In genomic region chr1:243525085-243525487, GRCh38 we compare ENCODE assay signal across 12 cellular contexts.
DNase-seq lines count a peak whose midpoint lies in the region; ATAC-seq and TF ChIP-seq lines count a peak whose summit lies in the region.
"Had no signal": no experiment of that assay in that cellular context is flagged by ENCODE, and none has a peak within 500 bp of the region (broad histone marks: within the 10 kb centered on the region; RNA-seq: fewer than 3 reads in every experiment).

No MANE protein-coding gene starts in this region.

- no peak overlapping the region for H3K4me3 Mint-ChIP-seq in naive thymus-derived CD4-positive, alpha-beta T cell
- H3K4me3 Mint-ChIP-seq: IgD-negative memory B cell; stimulated activated naive B cell treated with anti-CD40 and anti-IgM and Interleukin-4, amounts not matched to agents 10 μg/mL and 1 μg/mL and 100 μg/mL, for 72 hours had no signal

- DNase-seq in H4 (ENCODE audit: low spot score) (peak; percentile 46), adipocyte (ENCODE audit: low read depth) (peak; percentile 73), fibroblast of the conjunctiva (ENCODE audit: low read depth) (peak; percentile 20), smooth muscle cell (lab: John Stamatoyannopoulos, UW; ENCODE audit: unreplicated experiment) (no peak), heart right ventricle (no peak), NCI-H128 (lab: John Stamatoyannopoulos, UW; ENCODE audit: unreplicated experiment) (no peak)
- DNase-seq in naive thymus-derived CD4-positive, alpha-beta T cell = no peak
- DNase-seq: left colon; NCI-H524 treated with DMSO at 0.1 percent for 48 hours; stimulated activated naive B cell treated with anti-CD40 and anti-IgM and Interleukin-4, amounts not matched to agents 10 μg/mL and 1 μg/mL and 100 μg/mL, for 72 hours had no signal

- TF ChIP-seq CTCF in smooth muscle cell (IDR thresholded peaks at IDR 0.05; ENCODE audit: borderline replicate concordance, insufficient read depth, poor library complexity, severe bottlenecking) (no peak), heart right ventricle (IDR thresholded peaks at IDR 0.05) (no peak)

- H3K4me3 ChIP-seq in adipocyte (ENCODE audit: low read length) = no peak overlapping the region
- no peak overlapping the region for H3K4me3 ChIP-seq in smooth muscle cell
- H3K4me3 ChIP-seq in heart right ventricle = no peak overlapping the region
- H3K4me3 ChIP-seq in naive thymus-derived CD4-positive, alpha-beta T cell (ENCODE audit: low read length) = no peak overlapping the region
- H3K4me3 ChIP-seq: skin epidermis had no signal

- no peak overlapping the region for H2AFZ ChIP-seq in smooth muscle cell (ENCODE audit: low read depth)

- no peaks in the 10 kb centered on the region for H3K79me2 ChIP-seq in smooth muscle cell (ENCODE audit: low read depth)

- no peaks in the 10 kb centered on the region for H3F3A ChIP-seq in smooth muscle cell (ENCODE audit: low read depth)

- H3K36me3 ChIP-seq in adipocyte (ENCODE audit: control insufficient read depth, insufficient read depth, low read length, severe bottlenecking) (no peaks in the 10 kb centered on the region), smooth muscle cell (ENCODE audit: low read depth) (peaks cover 4% of the 10 kb centered on the region), heart right ventricle (peaks cover 0 to 3% (median 0%) of the 10 kb centered on the region in 9 donors)
- no peaks in the 10 kb centered on the region for H3K36me3 ChIP-seq in naive thymus-derived CD4-positive, alpha-beta T cell (ENCODE audit: control insufficient read depth in 2 of 3, insufficient read depth in 3 of 3, low read length in 3 of 3)

- peaks cover 7 to 59% (median 24%) of the 10 kb centered on the region in 5 donors for H3K36me3 Mint-ChIP-seq in naive thymus-derived CD4-positive, alpha-beta T cell

- intact Hi-C loops in heart right ventricle (cut with DNase I) = no loop called here
- intact Hi-C loops in naive thymus-derived CD4-positive, alpha-beta T cell (cut with micrococcal nuclease) = no loop called here

- no peak overlapping the region for H3K4me2 ChIP-seq in smooth muscle cell

- no peak overlapping the region for H3K9ac ChIP-seq in adipocyte (ENCODE audit: low read length)
- no peak overlapping the region for H3K9ac ChIP-seq in smooth muscle cell (ENCODE audit: low read depth)

- CTCF ChIA-PET in naive thymus-derived CD4-positive, alpha-beta T cell (lab: Charles Lee) = no interaction called here

- H3K4me1 Mint-ChIP-seq in naive thymus-derived CD4-positive, alpha-beta T cell = peaks cover 6 to 25% (median 9%) of the 10 kb centered on the region in 7 donors

- 40% methylated on average over 2 of the region's 2 CpGs for WGBS in smooth muscle cell (ENCODE audit: low lambda C conversion rate)
- 86 to 91% methylated on average over 2 of the region's 2 CpGs for WGBS in heart right ventricle, 2 donors

- H3K27ac Mint-ChIP-seq in naive thymus-derived CD4-positive, alpha-beta T cell = peak overlapping the region in 3 of 9 donors; percentile 42 to 64 (median 53)

- POLR2A ChIA-PET in naive thymus-derived CD4-positive, alpha-beta T cell (lab: Charles Lee) = no interaction called here

- no peaks in the 10 kb centered on the region for H4K20me1 ChIP-seq in smooth muscle cell (ENCODE audit: low read depth)

- H3K27ac ChIP-seq in smooth muscle cell (ENCODE audit: low read depth) (peak overlapping the region; percentile 61), heart right ventricle (no peak overlapping the region)
- H3K27ac ChIP-seq in naive thymus-derived CD4-positive, alpha-beta T cell (ENCODE audit: low read depth, low read length) = no peak overlapping the region

- H3K27me3 ChIP-seq in adipocyte (replicated peaks; ENCODE audit: control insufficient read depth, insufficient read depth, low read length) (no peaks in the 10 kb centered on the region), smooth muscle cell (ENCODE audit: low read depth) (no peaks in the 10 kb centered on the region), heart right ventricle (no peaks in the 10 kb centered on the region)
- no peaks in the 10 kb centered on the region for H3K27me3 ChIP-seq in naive thymus-derived CD4-positive, alpha-beta T cell (ENCODE audit: control insufficient read depth in 2 of 2, insufficient read depth in 2 of 2, low read length in 2 of 2)

- H3K4me1 ChIP-seq in adipocyte (ENCODE audit: control insufficient read depth, insufficient read depth, low read length) (no peaks in the 10 kb centered on the region), smooth muscle cell (ENCODE audit: low read depth) (peaks cover 5% of the 10 kb centered on the region), heart right ventricle (no peaks in the 10 kb centered on the region)
- H3K4me1 ChIP-seq in naive thymus-derived CD4-positive, alpha-beta T cell (ENCODE audit: control insufficient read depth in 2 of 2, insufficient read depth in 2 of 2, low read length in 2 of 2) = no peaks in the 10 kb centered on the region

- no peaks in the 10 kb centered on the region for H3K9me3 ChIP-seq in adipocyte (ENCODE audit: control insufficient read depth, low read length)
- H3K9me3 ChIP-seq in smooth muscle cell (replicated peaks; ENCODE audit: low read depth) = no peaks in the 10 kb centered on the region
- peaks cover 0 to 5% (median 0%) of the 10 kb centered on the region in 11 donors for H3K9me3 ChIP-seq in heart right ventricle
- no peaks in the 10 kb centered on the region for H3K9me3 ChIP-seq in naive thymus-derived CD4-positive, alpha-beta T cell (ENCODE audit: control insufficient read depth in 2 of 3, low read length in 3 of 3)

- peaks cover 0 to 12% (median 0%) of the 10 kb centered on the region in 11 donors for H3K9me3 Mint-ChIP-seq in naive thymus-derived CD4-positive, alpha-beta T cell

- no peak for ATAC-seq in heart right ventricle
- ATAC-seq in naive thymus-derived CD4-positive, alpha-beta T cell = no peak
- ATAC-seq: left colon; stimulated activated naive B cell treated with anti-CD40 and anti-IgM and Interleukin-4, amounts not matched to agents 10 μg/mL and 1 μg/mL and 100 μg/mL, for 72 hours had no signal

- no peaks in the 10 kb centered on the region for H3K27me3 Mint-ChIP-seq in naive thymus-derived CD4-positive, alpha-beta T cell
- H3K27me3 Mint-ChIP-seq: stimulated activated naive B cell treated with anti-CD40 and anti-IgM and Interleukin-4, amounts not matched to agents 10 μg/mL and 1 μg/mL and 100 μg/mL, for 72 hours had no signal

Comparison
In these comparisons a context has a peak if more than half of its experiments do, and no peak if none do; other contexts are left out.
1. DNase-seq: peak in H4 (single experiment), adipocyte (single experiment) and fibroblast of the conjunctiva (single experiment); none in smooth muscle cell (single experiment), heart right ventricle (0 of 2), naive thymus-derived CD4-positive, alpha-beta T cell (0 of 9) and NCI-H128 (single experiment).